ENCODE assay signal across 1 cellular context in the genomic region with DNA sequence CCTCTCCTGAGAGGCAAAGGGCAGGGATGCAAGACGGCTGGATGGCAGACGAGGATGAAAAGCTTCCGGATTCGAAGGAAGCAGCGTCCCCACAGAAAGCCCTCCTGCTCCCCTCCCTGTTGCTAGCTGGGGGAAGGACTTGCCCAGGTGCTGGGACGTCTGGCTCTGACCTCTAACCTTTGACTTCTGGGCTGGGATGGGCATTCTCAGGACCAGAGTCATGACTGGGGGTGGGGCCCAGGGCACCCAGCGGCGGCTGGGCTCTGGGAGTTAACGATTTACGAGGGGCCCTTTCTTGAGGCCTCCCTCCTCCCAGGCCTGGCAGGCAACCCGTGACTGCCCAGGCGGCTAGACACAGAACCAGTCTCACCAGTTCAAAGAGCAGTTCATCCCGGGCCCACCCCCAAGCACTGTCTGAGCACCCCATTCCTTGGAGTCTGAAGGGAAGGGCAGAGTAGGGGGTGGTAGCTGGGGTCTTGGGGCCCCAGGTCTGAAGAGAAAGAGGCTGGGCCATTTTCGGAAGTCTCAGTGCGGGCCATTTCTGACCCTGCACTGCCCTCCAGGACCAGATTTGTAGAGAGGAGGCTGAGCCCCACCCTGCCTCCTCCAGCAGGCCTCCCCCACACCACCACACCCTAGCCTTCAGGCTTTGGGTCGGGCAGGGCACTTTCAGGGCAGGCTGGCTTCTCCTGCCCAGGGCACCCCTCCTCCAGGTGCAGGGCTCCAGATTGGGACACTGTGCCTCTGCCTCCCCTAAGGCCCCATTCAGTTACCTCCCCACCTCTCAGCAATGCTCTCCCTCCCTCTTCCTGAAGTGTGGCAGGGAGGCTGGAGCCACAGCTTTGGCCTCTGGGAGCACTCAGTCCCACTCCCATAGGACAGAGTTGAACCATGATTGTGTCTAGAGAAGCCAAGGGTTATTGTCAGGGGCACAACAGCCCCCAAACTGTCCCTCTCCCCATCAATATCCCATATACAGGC.
TF ChIP-seq lines count a peak whose summit lies in the region.

No MANE protein-coding gene starts in this region.

TF ChIP-seq in HepG2, 621 proteins besides CTCF, POLR2A, EP300 and RAD21 (continued from another document and continues in another):
- TF ChIP-seq THYN1 (CRISPR knock-in tag; IDR thresholded peaks at IDR 0.05; ENCODE audit: borderline replicate concordance, low read depth), result no peak
- TF ChIP-seq ZNF563 (CRISPR knock-in tag; IDR thresholded peaks at IDR 0.05), result 0 out of 2 replicates have a peak, but pooled peaks have one; percentile 47
- TF ChIP-seq, protein P1, sequence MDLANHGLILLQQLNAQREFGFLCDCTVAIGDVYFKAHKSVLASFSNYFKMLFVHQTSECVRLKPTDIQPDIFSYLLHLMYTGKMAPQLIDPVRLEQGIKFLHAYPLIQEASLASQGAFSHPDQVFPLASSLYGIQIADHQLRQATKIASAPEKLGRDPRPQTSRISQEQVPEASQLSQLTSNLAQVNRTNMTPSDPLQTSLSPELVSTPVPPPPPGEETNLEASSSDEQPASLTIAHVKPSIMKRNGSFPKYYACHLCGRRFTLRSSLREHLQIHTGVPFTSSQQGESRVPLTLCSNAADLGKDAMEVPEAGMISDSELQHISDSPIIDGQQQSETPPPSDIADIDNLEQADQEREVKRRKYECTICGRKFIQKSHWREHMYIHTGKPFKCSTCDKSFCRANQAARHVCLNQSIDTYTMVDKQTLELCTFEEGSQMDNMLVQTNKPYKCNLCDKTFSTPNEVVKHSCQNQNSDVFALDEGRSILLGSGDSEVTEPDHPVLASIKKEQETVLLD (CRISPR knock-in tag; IDR thresholded peaks at IDR 0.05; ENCODE audit: low read depth), result no peak
- peak; percentile 80 for TF ChIP-seq TARDBP (CRISPR knock-in tag; IDR thresholded peaks at IDR 0.05)
- TF ChIP-seq NFKBIZ (CRISPR knock-in tag; IDR thresholded peaks at IDR 0.05), result no peak
- TF ChIP-seq BRD4 (CRISPR knock-in tag; IDR thresholded peaks at IDR 0.05), result 0 out of 2 replicates have a peak, but pooled peaks have one; percentile 41
- TF ChIP-seq ZNF619 (CRISPR knock-in tag; IDR thresholded peaks at IDR 0.05), result no peak
- TF ChIP-seq FOXC1 (CRISPR knock-in tag; IDR thresholded peaks at IDR 0.05; ENCODE audit: borderline replicate concordance), result no peak
- peak; percentile 40 for TF ChIP-seq PHF8 (CRISPR knock-in tag; IDR thresholded peaks at IDR 0.05)
- TF ChIP-seq TBX3 (IDR thresholded peaks at IDR 0.05; ENCODE audit: borderline replicate concordance), result no peak
- TF ChIP-seq GATAD1 (CRISPR knock-in tag; IDR thresholded peaks at IDR 0.05), result no peak
- TF ChIP-seq, protein P2, sequence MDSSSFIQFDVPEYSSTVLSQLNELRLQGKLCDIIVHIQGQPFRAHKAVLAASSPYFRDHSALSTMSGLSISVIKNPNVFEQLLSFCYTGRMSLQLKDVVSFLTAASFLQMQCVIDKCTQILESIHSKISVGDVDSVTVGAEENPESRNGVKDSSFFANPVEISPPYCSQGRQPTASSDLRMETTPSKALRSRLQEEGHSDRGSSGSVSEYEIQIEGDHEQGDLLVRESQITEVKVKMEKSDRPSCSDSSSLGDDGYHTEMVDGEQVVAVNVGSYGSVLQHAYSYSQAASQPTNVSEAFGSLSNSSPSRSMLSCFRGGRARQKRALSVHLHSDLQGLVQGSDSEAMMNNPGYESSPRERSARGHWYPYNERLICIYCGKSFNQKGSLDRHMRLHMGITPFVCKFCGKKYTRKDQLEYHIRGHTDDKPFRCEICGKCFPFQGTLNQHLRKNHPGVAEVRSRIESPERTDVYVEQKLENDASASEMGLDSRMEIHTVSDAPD (CRISPR knock-in tag; IDR thresholded peaks at IDR 0.05), result peak; percentile 87; the same call in 1 of the 2 replicates
- no peak for TF ChIP-seq ZNF557 (CRISPR knock-in tag; IDR thresholded peaks at IDR 0.05)
- TF ChIP-seq, protein P3, sequence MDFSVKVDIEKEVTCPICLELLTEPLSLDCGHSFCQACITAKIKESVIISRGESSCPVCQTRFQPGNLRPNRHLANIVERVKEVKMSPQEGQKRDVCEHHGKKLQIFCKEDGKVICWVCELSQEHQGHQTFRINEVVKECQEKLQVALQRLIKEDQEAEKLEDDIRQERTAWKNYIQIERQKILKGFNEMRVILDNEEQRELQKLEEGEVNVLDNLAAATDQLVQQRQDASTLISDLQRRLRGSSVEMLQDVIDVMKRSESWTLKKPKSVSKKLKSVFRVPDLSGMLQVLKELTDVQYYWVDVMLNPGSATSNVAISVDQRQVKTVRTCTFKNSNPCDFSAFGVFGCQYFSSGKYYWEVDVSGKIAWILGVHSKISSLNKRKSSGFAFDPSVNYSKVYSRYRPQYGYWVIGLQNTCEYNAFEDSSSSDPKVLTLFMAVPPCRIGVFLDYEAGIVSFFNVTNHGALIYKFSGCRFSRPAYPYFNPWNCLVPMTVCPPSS (IDR thresholded peaks at IDR 0.05), result no peak
- TF ChIP-seq SSRP1 (CRISPR knock-in tag; IDR thresholded peaks at IDR 0.05), result no peak
- TF ChIP-seq, protein P4, sequence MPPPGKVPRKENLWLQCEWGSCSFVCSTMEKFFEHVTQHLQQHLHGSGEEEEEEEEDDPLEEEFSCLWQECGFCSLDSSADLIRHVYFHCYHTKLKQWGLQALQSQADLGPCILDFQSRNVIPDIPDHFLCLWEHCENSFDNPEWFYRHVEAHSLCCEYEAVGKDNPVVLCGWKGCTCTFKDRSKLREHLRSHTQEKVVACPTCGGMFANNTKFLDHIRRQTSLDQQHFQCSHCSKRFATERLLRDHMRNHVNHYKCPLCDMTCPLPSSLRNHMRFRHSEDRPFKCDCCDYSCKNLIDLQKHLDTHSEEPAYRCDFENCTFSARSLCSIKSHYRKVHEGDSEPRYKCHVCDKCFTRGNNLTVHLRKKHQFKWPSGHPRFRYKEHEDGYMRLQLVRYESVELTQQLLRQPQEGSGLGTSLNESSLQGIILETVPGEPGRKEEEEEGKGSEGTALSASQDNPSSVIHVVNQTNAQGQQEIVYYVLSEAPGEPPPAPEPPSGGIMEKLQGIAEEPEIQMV (CRISPR knock-in tag; IDR thresholded peaks at IDR 0.05; ENCODE audit: low read depth), result no peak
- TF ChIP-seq ZSCAN22 (CRISPR knock-in tag; IDR thresholded peaks at IDR 0.05), result no peak
- TF ChIP-seq, protein P5, sequence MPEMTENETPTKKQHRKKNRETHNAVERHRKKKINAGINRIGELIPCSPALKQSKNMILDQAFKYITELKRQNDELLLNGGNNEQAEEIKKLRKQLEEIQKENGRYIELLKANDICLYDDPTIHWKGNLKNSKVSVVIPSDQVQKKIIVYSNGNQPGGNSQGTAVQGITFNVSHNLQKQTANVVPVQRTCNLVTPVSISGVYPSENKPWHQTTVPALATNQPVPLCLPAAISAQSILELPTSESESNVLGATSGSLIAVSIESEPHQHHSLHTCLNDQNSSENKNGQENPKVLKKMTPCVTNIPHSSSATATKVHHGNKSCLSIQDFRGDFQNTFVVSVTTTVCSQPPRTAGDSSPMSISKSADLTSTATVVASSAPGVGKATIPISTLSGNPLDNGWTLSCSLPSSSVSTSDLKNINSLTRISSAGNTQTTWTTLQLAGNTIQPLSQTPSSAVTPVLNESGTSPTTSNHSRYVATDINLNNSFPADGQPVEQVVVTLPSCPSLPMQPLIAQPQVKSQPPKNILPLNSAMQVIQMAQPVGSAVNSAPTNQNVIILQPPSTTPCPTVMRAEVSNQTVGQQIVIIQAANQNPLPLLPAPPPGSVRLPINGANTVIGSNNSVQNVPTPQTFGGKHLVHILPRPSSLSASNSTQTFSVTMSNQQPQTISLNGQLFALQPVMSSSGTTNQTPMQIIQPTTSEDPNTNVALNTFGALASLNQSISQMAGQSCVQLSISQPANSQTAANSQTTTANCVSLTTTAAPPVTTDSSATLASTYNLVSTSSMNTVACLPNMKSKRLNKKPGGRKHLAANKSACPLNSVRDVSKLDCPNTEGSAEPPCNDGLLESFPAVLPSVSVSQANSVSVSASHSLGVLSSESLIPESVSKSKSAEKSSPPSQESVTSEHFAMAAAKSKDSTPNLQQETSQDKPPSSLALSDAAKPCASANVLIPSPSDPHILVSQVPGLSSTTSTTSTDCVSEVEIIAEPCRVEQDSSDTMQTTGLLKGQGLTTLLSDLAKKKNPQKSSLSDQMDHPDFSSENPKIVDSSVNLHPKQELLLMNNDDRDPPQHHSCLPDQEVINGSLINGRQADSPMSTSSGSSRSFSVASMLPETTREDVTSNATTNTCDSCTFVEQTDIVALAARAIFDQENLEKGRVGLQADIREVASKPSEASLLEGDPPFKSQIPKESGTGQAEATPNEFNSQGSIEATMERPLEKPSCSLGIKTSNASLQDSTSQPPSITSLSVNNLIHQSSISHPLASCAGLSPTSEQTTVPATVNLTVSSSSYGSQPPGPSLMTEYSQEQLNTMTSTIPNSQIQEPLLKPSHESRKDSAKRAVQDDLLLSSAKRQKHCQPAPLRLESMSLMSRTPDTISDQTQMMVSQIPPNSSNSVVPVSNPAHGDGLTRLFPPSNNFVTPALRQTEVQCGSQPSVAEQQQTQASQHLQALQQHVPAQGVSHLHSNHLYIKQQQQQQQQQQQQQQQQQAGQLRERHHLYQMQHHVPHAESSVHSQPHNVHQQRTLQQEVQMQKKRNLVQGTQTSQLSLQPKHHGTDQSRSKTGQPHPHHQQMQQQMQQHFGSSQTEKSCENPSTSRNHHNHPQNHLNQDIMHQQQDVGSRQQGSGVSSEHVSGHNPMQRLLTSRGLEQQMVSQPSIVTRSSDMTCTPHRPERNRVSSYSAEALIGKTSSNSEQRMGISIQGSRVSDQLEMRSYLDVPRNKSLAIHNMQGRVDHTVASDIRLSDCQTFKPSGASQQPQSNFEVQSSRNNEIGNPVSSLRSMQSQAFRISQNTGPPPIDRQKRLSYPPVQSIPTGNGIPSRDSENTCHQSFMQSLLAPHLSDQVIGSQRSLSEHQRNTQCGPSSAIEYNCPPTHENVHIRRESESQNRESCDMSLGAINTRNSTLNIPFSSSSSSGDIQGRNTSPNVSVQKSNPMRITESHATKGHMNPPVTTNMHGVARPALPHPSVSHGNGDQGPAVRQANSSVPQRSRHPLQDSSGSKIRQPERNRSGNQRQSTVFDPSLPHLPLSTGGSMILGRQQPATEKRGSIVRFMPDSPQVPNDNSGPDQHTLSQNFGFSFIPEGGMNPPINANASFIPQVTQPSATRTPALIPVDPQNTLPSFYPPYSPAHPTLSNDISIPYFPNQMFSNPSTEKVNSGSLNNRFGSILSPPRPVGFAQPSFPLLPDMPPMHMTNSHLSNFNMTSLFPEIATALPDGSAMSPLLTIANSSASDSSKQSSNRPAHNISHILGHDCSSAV (CRISPR knock-in tag; IDR thresholded peaks at IDR 0.05; ENCODE audit: borderline replicate concordance), result no peak
- no peak for TF ChIP-seq SMAD9 (CRISPR knock-in tag; IDR thresholded peaks at IDR 0.05)
- TF ChIP-seq, protein P6, sequence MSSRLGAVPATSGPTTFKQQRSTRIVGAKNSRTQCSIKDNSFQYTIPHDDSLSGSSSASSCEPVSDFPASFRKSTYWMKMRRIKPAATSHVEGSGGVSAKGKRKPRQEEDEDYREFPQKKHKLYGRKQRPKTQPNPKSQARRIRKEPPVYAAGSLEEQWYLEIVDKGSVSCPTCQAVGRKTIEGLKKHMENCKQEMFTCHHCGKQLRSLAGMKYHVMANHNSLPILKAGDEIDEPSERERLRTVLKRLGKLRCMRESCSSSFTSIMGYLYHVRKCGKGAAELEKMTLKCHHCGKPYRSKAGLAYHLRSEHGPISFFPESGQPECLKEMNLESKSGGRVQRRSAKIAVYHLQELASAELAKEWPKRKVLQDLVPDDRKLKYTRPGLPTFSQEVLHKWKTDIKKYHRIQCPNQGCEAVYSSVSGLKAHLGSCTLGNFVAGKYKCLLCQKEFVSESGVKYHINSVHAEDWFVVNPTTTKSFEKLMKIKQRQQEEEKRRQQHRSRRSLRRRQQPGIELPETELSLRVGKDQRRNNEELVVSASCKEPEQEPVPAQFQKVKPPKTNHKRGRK (CRISPR knock-in tag; IDR thresholded peaks at IDR 0.05), result no peak
- no peak for TF ChIP-seq CAMTA2 (CRISPR knock-in tag; IDR thresholded peaks at IDR 0.05; ENCODE audit: borderline replicate concordance)
- TF ChIP-seq, protein P7, sequence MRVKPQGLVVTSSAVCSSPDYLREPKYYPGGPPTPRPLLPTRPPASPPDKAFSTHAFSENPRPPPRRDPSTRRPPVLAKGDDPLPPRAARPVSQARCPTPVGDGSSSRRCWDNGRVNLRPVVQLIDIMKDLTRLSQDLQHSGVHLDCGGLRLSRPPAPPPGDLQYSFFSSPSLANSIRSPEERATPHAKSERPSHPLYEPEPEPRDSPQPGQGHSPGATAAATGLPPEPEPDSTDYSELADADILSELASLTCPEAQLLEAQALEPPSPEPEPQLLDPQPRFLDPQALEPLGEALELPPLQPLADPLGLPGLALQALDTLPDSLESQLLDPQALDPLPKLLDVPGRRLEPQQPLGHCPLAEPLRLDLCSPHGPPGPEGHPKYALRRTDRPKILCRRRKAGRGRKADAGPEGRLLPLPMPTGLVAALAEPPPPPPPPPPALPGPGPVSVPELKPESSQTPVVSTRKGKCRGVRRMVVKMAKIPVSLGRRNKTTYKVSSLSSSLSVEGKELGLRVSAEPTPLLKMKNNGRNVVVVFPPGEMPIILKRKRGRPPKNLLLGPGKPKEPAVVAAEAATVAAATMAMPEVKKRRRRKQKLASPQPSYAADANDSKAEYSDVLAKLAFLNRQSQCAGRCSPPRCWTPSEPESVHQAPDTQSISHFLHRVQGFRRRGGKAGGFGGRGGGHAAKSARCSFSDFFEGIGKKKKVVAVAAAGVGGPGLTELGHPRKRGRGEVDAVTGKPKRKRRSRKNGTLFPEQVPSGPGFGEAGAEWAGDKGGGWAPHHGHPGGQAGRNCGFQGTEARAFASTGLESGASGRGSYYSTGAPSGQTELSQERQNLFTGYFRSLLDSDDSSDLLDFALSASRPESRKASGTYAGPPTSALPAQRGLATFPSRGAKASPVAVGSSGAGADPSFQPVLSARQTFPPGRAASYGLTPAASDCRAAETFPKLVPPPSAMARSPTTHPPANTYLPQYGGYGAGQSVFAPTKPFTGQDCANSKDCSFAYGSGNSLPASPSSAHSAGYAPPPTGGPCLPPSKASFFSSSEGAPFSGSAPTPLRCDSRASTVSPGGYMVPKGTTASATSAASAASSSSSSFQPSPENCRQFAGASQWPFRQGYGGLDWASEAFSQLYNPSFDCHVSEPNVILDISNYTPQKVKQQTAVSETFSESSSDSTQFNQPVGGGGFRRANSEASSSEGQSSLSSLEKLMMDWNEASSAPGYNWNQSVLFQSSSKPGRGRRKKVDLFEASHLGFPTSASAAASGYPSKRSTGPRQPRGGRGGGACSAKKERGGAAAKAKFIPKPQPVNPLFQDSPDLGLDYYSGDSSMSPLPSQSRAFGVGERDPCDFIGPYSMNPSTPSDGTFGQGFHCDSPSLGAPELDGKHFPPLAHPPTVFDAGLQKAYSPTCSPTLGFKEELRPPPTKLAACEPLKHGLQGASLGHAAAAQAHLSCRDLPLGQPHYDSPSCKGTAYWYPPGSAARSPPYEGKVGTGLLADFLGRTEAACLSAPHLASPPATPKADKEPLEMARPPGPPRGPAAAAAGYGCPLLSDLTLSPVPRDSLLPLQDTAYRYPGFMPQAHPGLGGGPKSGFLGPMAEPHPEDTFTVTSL (CRISPR knock-in tag; IDR thresholded peaks at IDR 0.05; ENCODE audit: borderline replicate concordance), result no peak
- TF ChIP-seq EED (CRISPR knock-in tag; IDR thresholded peaks at IDR 0.05), result no peak
- no peak; the same call in 1 of the 2 replicates for TF ChIP-seq ZMYM3 (CRISPR knock-in tag; IDR thresholded peaks at IDR 0.05)
- no peak for TF ChIP-seq ARNT (IDR thresholded peaks at IDR 0.05)
- peak; percentile 50 for TF ChIP-seq SP4 (CRISPR knock-in tag; IDR thresholded peaks at IDR 0.05)
- TF ChIP-seq ZNF256 (CRISPR knock-in tag; conservative IDR thresholded peaks at IDR 0.05), result no peak
- TF ChIP-seq HNRNPL (IDR thresholded peaks at IDR 0.05; ENCODE audit: low read depth, low read length), result peak; percentile 97
- TF ChIP-seq ZNF501 (CRISPR knock-in tag; IDR thresholded peaks at IDR 0.05), result 0 out of 2 replicates have a peak, but pooled peaks have one; percentile 31
- no peak for TF ChIP-seq TAF15 (IDR thresholded peaks at IDR 0.05; ENCODE audit: low read depth, low read length, poor library complexity, severe bottlenecking)
- no peak for TF ChIP-seq ZNF354B (CRISPR knock-in tag; IDR thresholded peaks at IDR 0.05)
- no peak for TF ChIP-seq JUN (CRISPR knock-in tag; IDR thresholded peaks at IDR 0.05)
- no peak for TF ChIP-seq SCMH1 (CRISPR knock-in tag; IDR thresholded peaks at IDR 0.05; ENCODE audit: borderline replicate concordance)
